8 cellular contexts compared by ENCODE assay signal in genomic region chr3:49165771-49166751, GRCh38. TPM values are rescaled to one million over a fixed set of nuclear protein-coding genes. Genes with fewer than 3 reads are reported as not detected.
DNase-seq lines count a peak whose midpoint lies in the region; ATAC-seq, FAIRE-seq and TF ChIP-seq lines count a peak whose summit lies in the region.

TSS of gene CCDC71 (minus strand) at chr3:49166331. CDS start at chr3:49164208, 2,123 bp downstream.

- H3K9me3 Mint-ChIP-seq in activated naive CD4-positive, alpha-beta T cell treated with anti-CD3 and anti-CD28 coated beads, Interleukin-2, amount 50 U/mL, for 24 hours: no peaks in the 10 kb centered on the region

- no peaks in the 10 kb centered on the region for H3K27me3 ChIP-seq in pancreas
- H3K27me3 ChIP-seq in thymus (ENCODE audit: control insufficient read depth, insufficient read depth): no peaks in the 10 kb centered on the region

- TF ChIP-seq EP300 in Ishikawa (IDR thresholded peaks at IDR 0.05; ENCODE audit: borderline replicate concordance): no peak

- peaks cover 40% of the 10 kb centered on the region for H3K4me1 Mint-ChIP-seq in activated naive CD4-positive, alpha-beta T cell treated with anti-CD3 and anti-CD28 coated beads, Interleukin-2, amount 50 U/mL, for 24 hours

- peak; percentile 83 for TF ChIP-seq POLR2A in GM19099 (IDR thresholded peaks at IDR 0.05; ENCODE audit: extremely low read depth, insufficient read length, low read depth)

- H3K36me3 ChIP-seq in pancreas (peaks cover 0 to 9% (median 0%) of the 10 kb centered on the region in 3 donors), thymus (ENCODE audit: control insufficient read depth, insufficient read depth) (peaks cover 32% of the 10 kb centered on the region)

- H3K4me3 ChIP-seq in AG10803 (ENCODE audit: low read length) (peak within 1 kb of the TSS; percentile 92), pancreas (peak within 1 kb of the TSS; percentile 88 to 97 (median 94)), thymus (ENCODE audit: low read length) (peak within 1 kb of the TSS; percentile 89)

- no peak for TF ChIP-seq RAD21 in Ishikawa (IDR thresholded peaks at IDR 0.05; ENCODE audit: low read depth)

- H3K27ac Mint-ChIP-seq in activated naive CD4-positive, alpha-beta T cell treated with anti-CD3 and anti-CD28 coated beads, Interleukin-2, amount 50 U/mL, for 24 hours: peak within 1 kb of the TSS; percentile 95

- H3K27me3 Mint-ChIP-seq in activated naive CD4-positive, alpha-beta T cell treated with anti-CD3 and anti-CD28 coated beads, Interleukin-2, amount 50 U/mL, for 24 hours: no peaks in the 10 kb centered on the region

- peak; percentile 79 to 91 (median 82) for ATAC-seq in pancreas

- H3K4me1 ChIP-seq in pancreas: peaks cover 0 to 12% (median 5%) of the 10 kb centered on the region in 3 donors
- H3K4me1 ChIP-seq in thymus (ENCODE audit: control insufficient read depth, insufficient read depth, low read length): peaks cover 21% of the 10 kb centered on the region

- DNase-seq in AG10803 (ENCODE audit: low read depth) (peak; percentile 59), SKM-1 (lab: John Stamatoyannopoulos, UW; ENCODE audit: unreplicated experiment) (peak; percentile 41), head of caudate nucleus (peak; percentile 14 to 88 (median 72)), pancreas (peak; percentile 61 to 89 (median 74))

- no peaks in the 10 kb centered on the region for H3K9me3 ChIP-seq in pancreas
- no peaks in the 10 kb centered on the region for H3K9me3 ChIP-seq in thymus (ENCODE audit: control insufficient read depth)

- 3 to 4% methylated on average over 51 to 69 of the region's 69 CpGs for WGBS in pancreas, 2 donors
- WGBS in thymus: 8% methylated on average over 69 of the region's 69 CpGs

- TF ChIP-seq CTCF in AG10803 (conservative IDR thresholded peaks at IDR 0.05; ENCODE audit: low read length) (no peak), pancreas (IDR thresholded peaks at IDR 0.05) (no peak)

- intact Hi-C loops in head of caudate nucleus (cut with DNase I): no loop called here
- intact Hi-C loops in pancreas (cut with DNase I): no loop called here

- H3K27ac ChIP-seq in pancreas (peak within 1 kb of the TSS; percentile 27 to 66 (median 64)), thymus (ENCODE audit: low read depth) (peak within 1 kb of the TSS; percentile 71)

- peaks cover 5% of the 10 kb centered on the region for H3K36me3 Mint-ChIP-seq in activated naive CD4-positive, alpha-beta T cell treated with anti-CD3 and anti-CD28 coated beads, Interleukin-2, amount 50 U/mL, for 24 hours

- H3K4me3 Mint-ChIP-seq in activated naive CD4-positive, alpha-beta T cell treated with anti-CD3 and anti-CD28 coated beads, Interleukin-2, amount 50 U/mL, for 24 hours: peak within 1 kb of the TSS; percentile 93

- no peak for FAIRE-seq in pancreas (lab: Jason Lieb, UNC)

TF ChIP-seq in Ishikawa, 13 proteins besides CTCF, POLR2A, EP300 and RAD21:
- TF ChIP-seq YY1 (IDR thresholded peaks at IDR 0.05; ENCODE audit: low read depth) (peak; percentile 95), TAF1 (IDR thresholded peaks at IDR 0.05; ENCODE audit: low read depth) (peak; percentile 78), FOXM1 (IDR thresholded peaks at IDR 0.05; ENCODE audit: borderline replicate concordance, low read depth) (no peak), CEBPB (IDR thresholded peaks at IDR 0.05) (no peak), USF1 (IDR thresholded peaks at IDR 0.05) (no peak), ZBTB7A (IDR thresholded peaks at IDR 0.05; ENCODE audit: low read depth) (peak; percentile 96), TCF12 (IDR thresholded peaks at IDR 0.05; ENCODE audit: low read depth) (no peak), TEAD4 (IDR thresholded peaks at IDR 0.05) (no peak), EGR1 (IDR thresholded peaks at IDR 0.05) (peak; percentile 89), MAX (IDR thresholded peaks at IDR 0.05) (peak; percentile 39), NFIC (IDR thresholded peaks at IDR 0.05) (no peak)

RNA-seq across cellular contexts. Expression of gene CCDC71, which starts in this region (rescaled TPM):
- total RNA-seq in pancreas: 10 to 100 TPM in 1 of 6 donors, 1 to 10 TPM in 5; 5.9 to 11.0 (median 8.3) TPM
- polyA plus RNA-seq in pancreas (10 to 100 TPM in 1 of 2 donors, 1 to 10 TPM in 1; 7.6 to 10.2 TPM), thymus (15.5 TPM)

Comparison
In these comparisons a context has a peak if more than half of its experiments do, and no peak if none do; other contexts are left out.
1. Peak in every context shown above with its lines: DNase-seq, ATAC-seq, H3K4me3 ChIP-seq and H3K27ac ChIP-seq.